In genomic region chr18:11908182-11909080, GRCh38 we compare ENCODE assay signal across 8 cellular contexts. TPM values are rescaled to one million over a fixed set of nuclear protein-coding genes. Genes with fewer than 3 reads are reported as not detected.
DNase-seq lines count a peak whose midpoint lies in the region; ATAC-seq lines count a peak whose summit lies in the region.

MPPE1 (minus strand) TSS chr18:11908317; CDS start chr18:11897264, 11,053 bp downstream.

- peak within 1 kb of the TSS; percentile 80 for H3K27ac ChIP-seq in mesodermal cell (ENCODE audit: low read depth, low read length, severe bottlenecking)

- 0 to 1% methylated on average over 64 to 88 of the region's 110 CpGs for WGBS in mesodermal cell (ENCODE audit: insufficient coverage in 2 of 2), 2 experiments

- peak; percentile 83 for ATAC-seq in GM19463 (IDR thresholded peaks at IDR 0.05; ENCODE audit: unreplicated experiment)
- ATAC-seq in activated CD8-positive, alpha-beta memory T cell treated with anti-CD3 and anti-CD28 coated beads, Interleukin-2, amount 10 ng/mL, durations not matched to agents 7 days and 5 days = peak; percentile 95

- H3K4me3 Mint-ChIP-seq in activated CD8-positive, alpha-beta memory T cell treated with anti-CD3 and anti-CD28 coated beads, Interleukin-2, amount 10 ng/mL, durations not matched to agents 7 days and 5 days = peak within 1 kb of the TSS; percentile 96

- peaks cover 11% of the 10 kb centered on the region for H3K27me3 ChIP-seq in NT2/D1 (ENCODE audit: insufficient read depth, insufficient read length)
- H3K27me3 ChIP-seq in endocrine pancreas (ENCODE audit: control insufficient read depth, insufficient read depth, low read length) = no peaks in the 10 kb centered on the region

- peaks cover 13% of the 10 kb centered on the region for H3K36me3 Mint-ChIP-seq in activated CD8-positive, alpha-beta memory T cell treated with anti-CD3 and anti-CD28 coated beads, Interleukin-2, amount 10 ng/mL, durations not matched to agents 7 days and 5 days

- peak within 1 kb of the TSS; percentile 65 for H3K4me3 ChIP-seq in NT2/D1 (ENCODE audit: insufficient read length, low read depth)
- H3K4me3 ChIP-seq in endocrine pancreas (ENCODE audit: control insufficient read depth, insufficient read depth, low read length) = peak within 1 kb of the TSS; percentile 93
- H3K4me3 ChIP-seq in mesodermal cell (ENCODE audit: extremely low read depth, insufficient read depth, low read length, poor library complexity, severe bottlenecking) = peak within 1 kb of the TSS; percentile 61

- H3K9ac ChIP-seq in NT2/D1 (ENCODE audit: insufficient read length, low read depth) (peak within 1 kb of the TSS; percentile 91), endocrine pancreas (ENCODE audit: control insufficient read depth, insufficient read depth, low read length) (peak within 1 kb of the TSS; percentile 82)

- H3K9me3 ChIP-seq in NT2/D1 (ENCODE audit: insufficient read depth, low read length) (no peaks in the 10 kb centered on the region), endocrine pancreas (ENCODE audit: control insufficient read depth, low read length) (no peaks in the 10 kb centered on the region), mesodermal cell (ENCODE audit: control insufficient read depth, low read length) (no peaks in the 10 kb centered on the region)

- no peaks in the 10 kb centered on the region for H3K9me3 Mint-ChIP-seq in activated CD8-positive, alpha-beta memory T cell treated with anti-CD3 and anti-CD28 coated beads, Interleukin-2, amount 10 ng/mL, durations not matched to agents 7 days and 5 days (ENCODE audit: low read depth)

- peak within 1 kb of the TSS; percentile 95 for H3K27ac Mint-ChIP-seq in activated CD8-positive, alpha-beta memory T cell treated with anti-CD3 and anti-CD28 coated beads, Interleukin-2, amount 10 ng/mL, durations not matched to agents 7 days and 5 days

- DNase-seq in CMK (ENCODE audit: low read depth) (peak; percentile 34), HPDE6-E6E7 (ENCODE audit: extremely low spot score) (peak; percentile 81), NT2/D1 (ENCODE audit: low read depth, low spot score) (peak; percentile 67)
- peak; percentile 91 for DNase-seq in activated CD8-positive, alpha-beta memory T cell treated with anti-CD3 and anti-CD28 coated beads, Interleukin-2, amount 10 ng/mL, durations not matched to agents 7 days and 5 days
- peak; percentile 61 to 72 for DNase-seq in stimulated activated CD8-positive, alpha-beta memory T cell treated with anti-CD3 and anti-CD28 coated beads, Interleukin-15, amount 100 ng/mL, for 4 hours (ENCODE audit: low read depth in 2 of 2)

- H3K36me3 ChIP-seq in NT2/D1 (ENCODE audit: insufficient read depth, insufficient read length, low read length) (no peaks in the 10 kb centered on the region), endocrine pancreas (ENCODE audit: control insufficient read depth, insufficient read depth, low read length) (no peaks in the 10 kb centered on the region), mesodermal cell (ENCODE audit: control insufficient read depth, insufficient read depth, low read length) (peaks cover 8% of the 10 kb centered on the region)

- no peaks in the 10 kb centered on the region for H3K27me3 Mint-ChIP-seq in activated CD8-positive, alpha-beta memory T cell treated with anti-CD3 and anti-CD28 coated beads, Interleukin-2, amount 10 ng/mL, durations not matched to agents 7 days and 5 days

- H3K4me1 ChIP-seq in NT2/D1 (ENCODE audit: insufficient read depth, insufficient read length) (no peaks in the 10 kb centered on the region), endocrine pancreas (ENCODE audit: control insufficient read depth, insufficient read depth, low read length) (no peaks in the 10 kb centered on the region), mesodermal cell (ENCODE audit: control insufficient read depth, insufficient read depth, low read length, poor library complexity, severe bottlenecking) (peaks cover 7% of the 10 kb centered on the region)

- peaks cover 26% of the 10 kb centered on the region for H3K4me1 Mint-ChIP-seq in activated CD8-positive, alpha-beta memory T cell treated with anti-CD3 and anti-CD28 coated beads, Interleukin-2, amount 10 ng/mL, durations not matched to agents 7 days and 5 days

- CTCF ChIA-PET in activated CD8-positive, alpha-beta memory T cell treated with anti-CD3 and anti-CD28 coated beads, Interleukin-2, amount 10 ng/mL, durations not matched to agents 7 days and 5 days (lab: Charles Lee) = interaction anchor here (1.4 to 2.7 kb wide), 2 partner anchors 13 to 87 kb away, joined by 3 to 9 read pairs; no protein-coding TSS in a partner anchor

RNA-seq across cellular contexts. Expression of gene MPPE1, which starts in this region (rescaled TPM):
- total RNA-seq in activated CD8-positive, alpha-beta memory T cell treated with anti-CD3 and anti-CD28 coated beads, Interleukin-2, amount 10 ng/mL, durations not matched to agents 7 days and 5 days = 10 to 100 TPM; 42.9 to 64.9 TPM
- 20.6 TPM for polyA plus RNA-seq in mesodermal cell (2013, experiment 1 of 2)
- polyA plus RNA-seq in mesodermal cell (2013, experiment 2 of 2) = 21.3 TPM

Comparison
In these comparisons a context has a peak if more than half of its experiments do, and no peak if none do; other contexts are left out.
1. Peak in every context shown above with its lines: DNase-seq, ATAC-seq, H3K4me3 ChIP-seq and H3K27ac ChIP-seq.
2. DNase-seq: peak in every context shown above with its lines; median percentile 91 in activated CD8-positive, alpha-beta memory T cell treated with anti-CD3 and anti-CD28 coated beads, Interleukin-2, amount 10 ng/mL, durations not matched to agents 7 days and 5 days; 81 in HPDE6-E6E7; 67 in NT2/D1; 66 in stimulated activated CD8-positive, alpha-beta memory T cell treated with anti-CD3 and anti-CD28 coated beads, Interleukin-15, amount 100 ng/mL, for 4 hours; 34 in CMK.